Comparison of ENCODE assay signal across 21 cellular contexts in genomic region chr12:27686147-27686546, GRCh38. TPM values are rescaled to one million over a fixed set of nuclear protein-coding genes. Genes with fewer than 3 reads are reported as not detected.
DNase-seq lines count a peak whose midpoint lies in the region; ATAC-seq, FAIRE-seq and TF ChIP-seq lines count a peak whose summit lies in the region.
"Had no signal": no experiment of that assay in that cellular context is flagged by ENCODE, and none has a peak within 500 bp of the region (broad histone marks: within the 10 kb centered on the region; RNA-seq: fewer than 3 reads in every experiment).

No MANE protein-coding gene starts in this region.

- no peaks in the 10 kb centered on the region for H3K27me3 ChIP-seq in left lung
- no peaks in the 10 kb centered on the region for H3K27me3 ChIP-seq in transverse colon
- H3K27me3 ChIP-seq: BLaER1 had no signal

- FAIRE-seq in colon (lab: Jason Lieb, UNC): peak; percentile 38
- no peak for FAIRE-seq in RCC 7860 (lab: Jason Lieb, UNC)
- FAIRE-seq: D721Med, GM12878, GM19239, H1 had no signal

- DNase-seq in left lung (no peak), transverse colon (no peak), globus pallidus (ENCODE audit: low spot score) (no peak), RCC 7860 (ENCODE audit: low spot score) (no peak)
- DNase-seq in stimulated activated CD4-positive, alpha-beta T cell treated with anti-CD3 and anti-CD28 coated beads, Interleukin-4, amount 100 ng/mL, for 4 hours: no peak
- DNase-seq: CD4-positive, CD25-positive, alpha-beta regulatory T cell; CD8-positive, alpha-beta T cell; DMS 273 treated with DMSO at 0.1 percent for 48 hours; DMS79; EL; GDM1; GM23248; H7; HCEC 1CT had no signal

- H3K36me3 ChIP-seq in left lung (peaks cover 0 to 71% of the 10 kb centered on the region in 2 donors), transverse colon (peaks cover 0 to 52% (median 0%) of the 10 kb centered on the region in 4 donors)

- peak; percentile 35 for ATAC-seq in left lung
- ATAC-seq: CD8-positive, alpha-beta T cell; GM12878 had no signal

- H3K9me3 ChIP-seq in left lung: no peaks in the 10 kb centered on the region
- no peaks in the 10 kb centered on the region for H3K9me3 ChIP-seq in transverse colon
- H3K9me3 ChIP-seq: BLaER1 had no signal

- H3K4me3 ChIP-seq in left lung (no peak overlapping the region), transverse colon (no peak overlapping the region)
- H3K4me3 ChIP-seq: BLaER1, GM12878, GM23248 had no signal

- H3K4me1 ChIP-seq in left lung (no peaks in the 10 kb centered on the region), transverse colon (peaks cover 0 to 36% (median 2%) of the 10 kb centered on the region in 4 donors)
- H3K4me1 ChIP-seq: BLaER1 had no signal

- TF ChIP-seq EP300 in transverse colon (IDR thresholded peaks at IDR 0.05; ENCODE audit: low read depth): no peak

- intact Hi-C loops in left lung (cut with DNase I): no loop called here
- intact Hi-C loops in transverse colon (cut with DNase I; ENCODE audit: low total_unique reads): no loop called here

- TF ChIP-seq POLR2A in transverse colon (IDR thresholded peaks at IDR 0.05): no peak

- H3K27ac ChIP-seq in left lung (no peak overlapping the region), transverse colon (peak overlapping the region in 3 of 4 donors; percentile 12 to 64 (median 22))
- H3K27ac ChIP-seq: BLaER1, C4-2B, GM23248 had no signal

- in situ Hi-C loops in transverse colon (cut with MboI; ENCODE audit: low pct_ligation_motif_present in 1 of 4, low pct_unique_long_range_greater_than_20kb in 1 of 4, low sequenced_read_pairs in 3 of 4): no loop called here

- TF ChIP-seq CTCF in left lung (IDR thresholded peaks at IDR 0.05): no peak
- no peak for TF ChIP-seq CTCF in transverse colon (IDR thresholded peaks at IDR 0.05)

RNA-seq across cellular contexts. Expression of gene REP15, which starts 10.1 kb away (rescaled TPM):
- total RNA-seq in left lung: 1 to 10 TPM; 2.4 to 3.6 TPM
- total RNA-seq in transverse colon: 100 to 1,000 TPM in 1 of 4 donors, 10 to 100 TPM in 2, 1 to 10 TPM in 1; 7.5 to 210 (median 45.3) TPM
- total RNA-seq: CD4-positive, CD25-positive, alpha-beta regulatory T cell; CD8-positive, alpha-beta T cell; GM12878 had no signal

RNA-seq across cellular contexts. Expression of gene MRPS35, which starts 24.5 kb away (rescaled TPM):
- total RNA-seq in left lung: 10 to 100 TPM; 31.9 to 38.1 TPM
- total RNA-seq in transverse colon: 10 to 100 TPM; 30.7 to 78.8 (median 63.8) TPM

Comparison
In these comparisons a context has a peak if more than half of its experiments do, and no peak if none do; other contexts are left out.
1. H3K27ac ChIP-seq: peak in transverse colon (3 of 4); none in left lung (0 of 2).